ENCODE assay signal across 8 cellular contexts in the genomic region with DNA sequence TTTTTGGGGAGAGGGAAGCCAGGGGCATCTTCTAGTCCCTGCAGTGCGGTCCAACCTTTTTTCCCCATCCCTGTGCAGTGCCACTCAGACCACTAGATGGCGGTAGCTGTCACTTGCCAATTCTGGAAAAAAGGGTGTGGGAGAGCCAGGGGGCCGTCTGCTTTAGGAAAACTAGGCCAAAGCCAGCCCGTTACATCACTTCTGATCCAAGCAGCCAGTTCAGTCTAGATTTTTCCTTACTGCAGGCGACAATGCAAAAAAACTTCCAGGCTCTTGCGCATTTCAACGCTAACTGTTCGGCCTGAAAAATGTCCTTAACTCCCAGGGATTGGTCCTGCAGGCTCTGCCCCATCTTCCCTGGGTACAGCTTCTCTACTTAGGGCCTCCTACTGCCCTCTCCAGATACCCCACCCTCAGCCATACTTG.
DNase-seq lines count a peak whose midpoint lies in the region; ATAC-seq, FAIRE-seq and TF ChIP-seq lines count a peak whose summit lies in the region.

No MANE protein-coding gene starts in this region.

- 45% methylated on average over 8 of the region's 8 CpGs for WGBS in A549 (ENCODE audit: missing lambda C conversion rate)

- DNase-seq in A549 (ENCODE audit: low read depth in 1 of 2, low spot score in 1 of 2): peak; percentile 36 to 46
- peak; percentile 42 for DNase-seq in NCI-H2107 (lab: John Stamatoyannopoulos, UW)
- peak; percentile 57 to 67 for DNase-seq in activated CD4-positive, alpha-beta T cell treated with anti-CD3 and anti-CD28 coated beads, Interleukin-2, amount 50 U/mL, for 48 hours
- peak; percentile 36 for DNase-seq in effector CD4-positive, alpha-beta T cell
- DNase-seq in lower lobe of right lung: peak; percentile 54
- peak; percentile 14 to 18 (median 17) for DNase-seq in stimulated activated CD4-positive, alpha-beta T cell treated with anti-CD3 and anti-CD28 coated beads, TNF-alpha, amount 100 ng/mL, for 4 hours (ENCODE audit: low read depth in 3 of 3)

- H3K9me3 ChIP-seq in A549 (no peaks in the 10 kb centered on the region; the same call in 2 of the 3 replicates), lower lobe of right lung (no peaks in the 10 kb centered on the region)

- ATAC-seq in A549 (peak; percentile 82 to 95; a peak in 5 of 6 replicates), GM18502 (IDR thresholded peaks at IDR 0.05; ENCODE audit: poor library complexity, unreplicated experiment) (peak; percentile 57), lower lobe of right lung (peak; percentile 84 to 92), HG02970 (IDR thresholded peaks at IDR 0.05; ENCODE audit: low FRiP score, unreplicated experiment) (no peak)

- H3K36me3 ChIP-seq in lower lobe of right lung: no peaks in the 10 kb centered on the region

- POLR2A ChIA-PET in A549 (lab: Yijun Ruan, JAX): no interaction called here

- H3K4me1 ChIP-seq in A549 (no peaks in the 10 kb centered on the region), lower lobe of right lung (no peaks in the 10 kb centered on the region)

- TF ChIP-seq EP300 in A549 (IDR thresholded peaks at IDR 0.05): no peak

- no peak overlapping the region for H3K4me2 ChIP-seq in A549

- no peak overlapping the region for H3K27ac ChIP-seq in A549
- no peak overlapping the region for H3K27ac ChIP-seq in lower lobe of right lung

- TF ChIP-seq CTCF in A549 (IDR thresholded peaks at IDR 0.05): peak; percentile 77
- peak; percentile 96 for TF ChIP-seq CTCF in lower lobe of right lung (IDR thresholded peaks at IDR 0.05)

- intact Hi-C loops in lower lobe of right lung (cut with DNase I): no loop called here

- FAIRE-seq in A549 (lab: Jason Lieb, UNC): no peak

- no peaks in the 10 kb centered on the region for H3K27me3 ChIP-seq in lower lobe of right lung (ENCODE audit: low read depth)

- TF ChIP-seq POLR2A in A549 (IDR thresholded peaks at IDR 0.05; ENCODE audit: low read length): no peak

- H3K4me3 ChIP-seq in A549 (no peak overlapping the region), lower lobe of right lung (no peak overlapping the region)

- CTCF ChIA-PET in A549 (lab: Yijun Ruan, JAX): interaction anchor here (0.7 to 5.0 kb wide), 34 partner anchors 10 to 495 kb away, joined by 3 to 101 read pairs (median 4); no protein-coding TSS in a partner anchor

- TF ChIP-seq RAD21 in A549 (conservative IDR thresholded peaks at IDR 0.05 in 1 of 2, IDR thresholded peaks at IDR 0.05 in 1 of 2): peak; percentile 57 to 75

TF ChIP-seq in A549, 52 proteins besides CTCF, POLR2A, EP300 and RAD21:
- TF ChIP-seq, protein P1, sequence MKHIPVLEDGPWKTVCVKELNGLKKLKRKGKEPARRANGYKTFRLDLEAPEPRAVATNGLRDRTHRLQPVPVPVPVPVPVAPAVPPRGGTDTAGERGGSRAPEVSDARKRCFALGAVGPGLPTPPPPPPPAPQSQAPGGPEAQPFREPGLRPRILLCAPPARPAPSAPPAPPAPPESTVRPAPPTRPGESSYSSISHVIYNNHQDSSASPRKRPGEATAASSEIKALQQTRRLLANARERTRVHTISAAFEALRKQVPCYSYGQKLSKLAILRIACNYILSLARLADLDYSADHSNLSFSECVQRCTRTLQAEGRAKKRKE (CRISPR knock-in tag; IDR thresholded peaks at IDR 0.05; ENCODE audit: low read depth): no peak
- peak; percentile 66; the same call in 2 of the 3 replicates for TF ChIP-seq SMC3 (IDR thresholded peaks at IDR 0.05)
- no peak for TF ChIP-seq CBX8 (IDR thresholded peaks at IDR 0.05)
